In the genomic region with DNA sequence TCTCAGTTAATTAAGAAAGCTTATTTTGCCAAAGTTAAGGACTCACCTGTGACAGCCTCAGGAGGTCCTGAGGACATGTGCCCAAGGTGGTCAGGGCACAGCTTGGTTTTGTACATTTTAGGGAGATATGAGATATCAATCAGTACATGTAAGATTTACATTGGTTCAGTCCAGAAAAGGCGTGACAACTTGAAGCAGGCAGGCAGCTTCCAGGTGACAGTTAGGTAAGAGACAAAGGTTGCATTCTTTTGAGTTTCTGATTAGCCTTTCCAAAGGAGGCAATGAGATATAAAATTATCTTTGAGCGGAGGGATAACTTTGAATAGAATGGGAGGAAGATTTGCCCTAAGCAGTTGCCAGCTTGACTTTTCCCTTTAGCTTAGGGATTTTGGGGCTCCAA, we compare ENCODE assay signal across 17 cellular contexts. TPM values are rescaled to one million over a fixed set of nuclear protein-coding genes. Genes with fewer than 3 reads are reported as not detected.
DNase-seq lines count a peak whose midpoint lies in the region; ATAC-seq, FAIRE-seq and TF ChIP-seq lines count a peak whose summit lies in the region.
"Had no signal": no experiment of that assay in that cellular context is flagged by ENCODE, and none has a peak within 500 bp of the region (broad histone marks: within the 10 kb centered on the region; RNA-seq: fewer than 3 reads in every experiment).

No MANE protein-coding gene starts in this region.

- no peak for TF ChIP-seq RAD21 in liver (IDR thresholded peaks at IDR 0.05)
- TF ChIP-seq RAD21 in HepG2 (CRISPR knock-in tag; IDR thresholded peaks at IDR 0.05) = no peak

- H3K4me3 ChIP-seq in liver (ENCODE audit: low read depth in 1 of 3, low read length in 3 of 3) (no peak overlapping the region), HepG2 (replicated peaks in 1 of 3; ENCODE audit: insufficient read depth in 1 of 3, low read depth in 2 of 3, low read length in 3 of 3) (no peak overlapping the region), mesendoderm (ENCODE audit: low read length) (no peak overlapping the region)
- H3K4me3 ChIP-seq: BLaER1, GM12878, GM23248, HAP-1 had no signal

- TF ChIP-seq CTCF in liver (IDR thresholded peaks at IDR 0.05; ENCODE audit: low read depth, low read length, missing input control) (no peak), HepG2 (CRISPR knock-in tag; IDR thresholded peaks at IDR 0.05) (no peak)

- H2BK5ac ChIP-seq in mesendoderm (ENCODE audit: low read length) = no peak overlapping the region

- intact Hi-C loops in HepG2 (cut with micrococcal nuclease; ENCODE audit: unreplicated experiment) (no loop called here), cardiac septum (cut with DNase I) (no loop called here)

- H4K5ac ChIP-seq in mesendoderm (ENCODE audit: low read length) = no peak overlapping the region

- 31% methylated on average over 2 of the region's 2 CpGs for WGBS in liver
- WGBS in HepG2 (ENCODE audit: low lambda C conversion rate) = 15% methylated on average over 2 of the region's 2 CpGs
- no CpG with 5 or more reads among the region's 2 CpGs for whole genome bisulfite sequencing in mesendoderm (ENCODE audit: extremely low coverage, insufficient coverage, low lambda C conversion rate)

- H3K23ac ChIP-seq in mesendoderm (ENCODE audit: low read length) = no peak overlapping the region

- H2AFZ ChIP-seq in HepG2 (ENCODE audit: low read length) = no peak overlapping the region
- H2AFZ ChIP-seq: GM23248 had no signal

- no peak overlapping the region for H2BK120ac ChIP-seq in mesendoderm (ENCODE audit: low read depth, low read length)

- no peak overlapping the region for H3K56ac ChIP-seq in mesendoderm (ENCODE audit: low read length)

- CTCF ChIA-PET in HepG2 (lab: Yijun Ruan, JAX; ENCODE audit: low intra/inter-chr PET ratio, low total read pairs) = no interaction called here

- H2BK15ac ChIP-seq in mesendoderm (replicated peaks; ENCODE audit: low read depth) = no peak overlapping the region

- H4K8ac ChIP-seq in mesendoderm (ENCODE audit: low read depth, low read length) = no peak overlapping the region

- no peak overlapping the region for H3K4me2 ChIP-seq in HepG2 (ENCODE audit: low read depth, low read length)
- no peak overlapping the region for H3K4me2 ChIP-seq in mesendoderm (ENCODE audit: low read length)
- H3K4me2 ChIP-seq: BLaER1 had no signal

- no peak overlapping the region for H3K18ac ChIP-seq in mesendoderm (ENCODE audit: low read length)

- TF ChIP-seq POLR2A in HepG2 (IDR thresholded peaks at IDR 0.05; ENCODE audit: insufficient read depth in 1 of 2, low read depth in 2 of 2, low read length in 2 of 2) = no peak

- H3K36me3 ChIP-seq in liver (ENCODE audit: control insufficient read depth in 4 of 4, insufficient read depth in 3 of 4, low read depth in 1 of 4, low read length in 3 of 4) (no peaks in the 10 kb centered on the region), HepG2 (replicated peaks in 1 of 2; ENCODE audit: control insufficient read depth in 1 of 2, insufficient read depth in 2 of 2, low read length in 2 of 2) (no peaks in the 10 kb centered on the region), mesendoderm (ENCODE audit: control insufficient read depth, insufficient read depth, low read length) (no peaks in the 10 kb centered on the region)
- H3K36me3 ChIP-seq: BLaER1, HAP-1 had no signal

- no peak overlapping the region for H3K9ac ChIP-seq in liver (ENCODE audit: low read depth in 1 of 2, low read length in 2 of 2)
- no peak overlapping the region for H3K9ac ChIP-seq in HepG2 (ENCODE audit: insufficient read depth, low read depth, low read length)
- no peak overlapping the region for H3K9ac ChIP-seq in mesendoderm (ENCODE audit: low read length)
- H3K9ac ChIP-seq: BLaER1, GM23248 had no signal

- no peak for FAIRE-seq in HepG2 (lab: Jason Lieb, UNC)
- FAIRE-seq: GM12878 had no signal

- H3K27me3 ChIP-seq in liver (ENCODE audit: control insufficient read depth in 4 of 4, insufficient read depth in 4 of 4, low read length in 3 of 4) (no peaks in the 10 kb centered on the region), HepG2 (ENCODE audit: control insufficient read depth in 1 of 2, insufficient read depth in 2 of 2, low read length in 2 of 2) (peaks cover 0 to 4% of the 10 kb centered on the region in 2 experiments; a peak in 1 of 5 replicates), mesendoderm (ENCODE audit: insufficient read depth, low read length, poor library complexity) (no peaks in the 10 kb centered on the region)
- H3K27me3 ChIP-seq: BLaER1 had no signal

- H3K4me1 ChIP-seq in liver (ENCODE audit: control insufficient read depth in 4 of 4, insufficient read depth in 4 of 4, low read length in 3 of 4) = peaks cover 0 to 20% (median 13%) of the 10 kb centered on the region in 4 donors
- no peaks in the 10 kb centered on the region for H3K4me1 ChIP-seq in HepG2 (ENCODE audit: insufficient read depth, low read length)
- H3K4me1 ChIP-seq in mesendoderm (ENCODE audit: control insufficient read depth, low read depth, low read length) = peaks cover 4% of the 10 kb centered on the region
- H3K4me1 ChIP-seq: BLaER1 had no signal

- H3K4ac ChIP-seq in mesendoderm (ENCODE audit: low read depth, low read length) = no peak overlapping the region

- no peak for ATAC-seq in HepG2
- ATAC-seq: GM12878 had no signal

- DNase-seq in HepG2 (ENCODE audit: low spot score) (no peak), NCI-H69 (lab: John Stamatoyannopoulos, UW) (peak; percentile 48), mesendoderm (peak; percentile 19), hypothalamus (lab: John Stamatoyannopoulos, UW) (no peak), superior temporal gyrus (ENCODE audit: extremely low spot score) (no peak), cardiac septum (ENCODE audit: low spot score) (no peak)
- DNase-seq: 8988T; CD4-positive, alpha-beta memory T cell; DMS 273 treated with DMSO at 0.1 percent for 48 hours; DMS53; DND-41; GM23248 had no signal

- H3K9me3 ChIP-seq in liver (ENCODE audit: control insufficient read depth in 4 of 4, low read length in 3 of 4) (no peaks in the 10 kb centered on the region), HepG2 (ENCODE audit: low read length) (no peaks in the 10 kb centered on the region)
- H3K9me3 ChIP-seq: HAP-1 had no signal

- no peaks in the 10 kb centered on the region for H3K79me1 ChIP-seq in mesendoderm (ENCODE audit: low read length)

- in situ Hi-C loops in HepG2 (cut with HindIII; ENCODE audit: extremely low pct_ligation_motif_present, low pct_unique_long_range_greater_than_20kb) = no loop called here

- TF ChIP-seq EP300 in HepG2 (IDR thresholded peaks at IDR 0.05; ENCODE audit: low read depth in 2 of 2, low read length in 2 of 2) = no peak
- TF ChIP-seq EP300 in HepG2 (CRISPR knock-in tag; IDR thresholded peaks at IDR 0.05; ENCODE audit: borderline replicate concordance) = no peak

- BruUV-seq in HepG2 (replicated peaks; lab: Mats Ljungman, UMichigan) = no TSS peak

- H3K79me2 ChIP-seq in HepG2 (ENCODE audit: insufficient read depth, low read length) = no peaks in the 10 kb centered on the region
- no peaks in the 10 kb centered on the region for H3K79me2 ChIP-seq in mesendoderm (ENCODE audit: control insufficient read depth, insufficient read depth, low read length)

- H3K27ac ChIP-seq in liver (ENCODE audit: low read depth in 1 of 2, low read length in 2 of 2) = peak overlapping the region in 1 of 2 donors; percentile 22
- H3K27ac ChIP-seq in HepG2 (ENCODE audit: extremely low read length, insufficient read depth, low read length) = no peak overlapping the region
- no peak overlapping the region for H3K27ac ChIP-seq in mesendoderm (ENCODE audit: low read depth, low read length)
- H3K27ac ChIP-seq: BLaER1, GM23248 had no signal

- no peaks in the 10 kb centered on the region for H4K20me1 ChIP-seq in HepG2 (ENCODE audit: insufficient read depth, low read length)
- H4K20me1 ChIP-seq: BLaER1 had no signal

- POLR2A ChIA-PET in HepG2 (lab: Yijun Ruan, JAX) = no interaction called here

- no peak overlapping the region for H2AK5ac ChIP-seq in mesendoderm (ENCODE audit: low read length)

TF ChIP-seq in liver, 16 proteins besides CTCF, POLR2A, EP300 and RAD21:
- TF ChIP-seq SP1 (IDR thresholded peaks at IDR 0.05) (no peak), JUND (IDR thresholded peaks at IDR 0.05) (no peak), HNF4A (conservative IDR thresholded peaks at IDR 0.05) (peak; percentile 58 to 60), RXRA (IDR thresholded peaks at IDR 0.05) (peak in 1 of 2 donors; percentile 27)

TF ChIP-seq in HepG2, 621 proteins besides CTCF, POLR2A, EP300 and RAD21 (continues in another document):
- TF ChIP-seq SMAD9 (CRISPR knock-in tag; IDR thresholded peaks at IDR 0.05) (no peak), JARID2 (CRISPR knock-in tag; IDR thresholded peaks at IDR 0.05; ENCODE audit: insufficient replicate concordance) (no peak), GLI4 (CRISPR knock-in tag; IDR thresholded peaks at IDR 0.05; ENCODE audit: borderline replicate concordance) (no peak), SMAD1 (CRISPR knock-in tag; IDR thresholded peaks at IDR 0.05; ENCODE audit: borderline replicate concordance, low read depth) (no peak), LCORL (IDR thresholded peaks at IDR 0.05) (no peak), LCORL (CRISPR knock-in tag; IDR thresholded peaks at IDR 0.05) (no peak)

RNA-seq across cellular contexts. Expression of a gene that starts 47.8 kb away (rescaled TPM):
- total RNA-seq in liver (10 to 100 TPM in 1 of 2 donors, under 1 TPM in 1; 0.33 to 86.0 TPM), HepG2 (2016; rRNA removed; fragmentation: Illumina TruSeq; extraction: Trizol) (not detected in 2 replicates), cardiac septum (0.59 TPM)
- polyA plus RNA-seq in liver (10 to 100 TPM; 24.3 to 42.2 TPM), HepG2 (2011; rRNA removed) (not detected in 2 replicates)
- total RNA-seq in HepG2 (2016; cell fraction: cytosol; rRNA removed; fragmentation: Illumina TruSeq; extraction: Trizol; ENCODE audit: low read depth) = not detected in 2 replicates
- total RNA-seq in HepG2 (2016; cell fraction: insoluble cytoplasmic fraction; rRNA removed; fragmentation: Illumina TruSeq; extraction: Trizol) = not detected in 2 replicates
- not detected in 2 replicates for total RNA-seq in HepG2 (2016; cell fraction: membrane; rRNA removed; fragmentation: Illumina TruSeq; extraction: Trizol)
- total RNA-seq in HepG2 (2016; cell fraction: nucleus; rRNA removed; fragmentation: Illumina TruSeq; extraction: Trizol) = not detected in 2 replicates
- polyA plus RNA-seq in HepG2 (2011; cell fraction: cytosol; rRNA removed) = not detected in 2 replicates
- not detected in 2 replicates for polyA plus RNA-seq in HepG2 (2011; cell fraction: nucleus; rRNA removed)
- not detected in 2 replicates for polyA plus RNA-seq in HepG2 (2012)
- polyA plus RNA-seq in HepG2 (2016; cell fraction: cytosol; fragmentation: Illumina TruSeq; extraction: Trizol; ENCODE audit: low read depth) = not detected in 2 replicates
- polyA plus RNA-seq in HepG2 (2016; cell fraction: insoluble cytoplasmic fraction; fragmentation: Illumina TruSeq; extraction: Trizol; ENCODE audit: low read depth) = not detected in 2 replicates
- not detected in 2 replicates for polyA plus RNA-seq in HepG2 (2016; cell fraction: membrane; fragmentation: Illumina TruSeq; extraction: Trizol; ENCODE audit: low read depth)
- polyA plus RNA-seq in HepG2 (2016; cell fraction: nucleus; fragmentation: Illumina TruSeq; extraction: Trizol; ENCODE audit: insufficient read depth, low read depth) = not detected in 2 replicates
- polyA minus RNA-seq in HepG2 (2011; rRNA and poly(A)+ RNA removed; ENCODE audit: low replicate concordance) = 10.5 TPM in 1 of 2 replicates, not detected in the other
- polyA minus RNA-seq in HepG2 (2011; cell fraction: cytosol; rRNA and poly(A)+ RNA removed) = not detected in 2 replicates
- not detected in 2 replicates for polyA minus RNA-seq in HepG2 (2011; cell fraction: nucleus; rRNA and poly(A)+ RNA removed)
- 7.0 TPM for polyA plus RNA-seq in mesendoderm (2013, experiment 1 of 2)
- 7.3 TPM for polyA plus RNA-seq in mesendoderm (2013, experiment 2 of 2)
- polyA plus RNA-seq: CD14-positive monocyte had no signal

Comparison
In these comparisons a context has a peak if more than half of its experiments do, and no peak if none do; other contexts are left out.
1. DNase-seq: peak in NCI-H69 (single experiment) and mesendoderm (single experiment); none in HepG2 (single experiment), hypothalamus (0 of 51), superior temporal gyrus (single experiment) and cardiac septum (single experiment).